In the genomic region with DNA sequence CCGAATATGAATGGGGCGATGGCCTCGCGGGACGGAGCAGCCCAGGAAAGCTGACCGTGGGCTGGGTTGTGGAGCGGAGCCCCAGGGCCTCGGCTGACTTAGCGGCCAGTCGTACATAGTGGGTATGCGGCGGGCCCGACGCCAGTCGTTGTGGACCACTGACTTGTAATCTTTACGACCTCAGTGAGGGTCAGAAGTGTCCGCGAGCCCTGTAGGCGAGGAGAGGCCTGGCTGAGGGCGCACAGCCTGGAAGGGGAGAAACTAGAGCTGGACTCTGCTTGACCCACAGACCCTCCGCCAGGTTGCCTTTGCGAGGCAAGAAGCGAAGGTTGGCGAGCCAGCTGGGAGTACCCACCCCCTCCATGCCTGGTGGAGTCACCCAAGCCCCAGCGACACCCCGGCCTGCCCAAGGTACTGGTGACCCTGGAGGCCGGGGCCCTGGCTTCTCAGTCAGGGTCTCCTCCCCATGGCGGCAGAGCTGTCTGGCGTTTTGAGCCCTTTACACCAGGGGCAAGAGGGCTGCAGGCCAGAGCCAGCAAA, we compare ENCODE assay signal across 1 cellular context.
TF ChIP-seq lines count a peak whose summit lies in the region.

No MANE protein-coding gene starts in this region.

TF ChIP-seq in SK-N-SH, 30 proteins besides CTCF, POLR2A, EP300 and RAD21:
- TF ChIP-seq, protein P1, sequence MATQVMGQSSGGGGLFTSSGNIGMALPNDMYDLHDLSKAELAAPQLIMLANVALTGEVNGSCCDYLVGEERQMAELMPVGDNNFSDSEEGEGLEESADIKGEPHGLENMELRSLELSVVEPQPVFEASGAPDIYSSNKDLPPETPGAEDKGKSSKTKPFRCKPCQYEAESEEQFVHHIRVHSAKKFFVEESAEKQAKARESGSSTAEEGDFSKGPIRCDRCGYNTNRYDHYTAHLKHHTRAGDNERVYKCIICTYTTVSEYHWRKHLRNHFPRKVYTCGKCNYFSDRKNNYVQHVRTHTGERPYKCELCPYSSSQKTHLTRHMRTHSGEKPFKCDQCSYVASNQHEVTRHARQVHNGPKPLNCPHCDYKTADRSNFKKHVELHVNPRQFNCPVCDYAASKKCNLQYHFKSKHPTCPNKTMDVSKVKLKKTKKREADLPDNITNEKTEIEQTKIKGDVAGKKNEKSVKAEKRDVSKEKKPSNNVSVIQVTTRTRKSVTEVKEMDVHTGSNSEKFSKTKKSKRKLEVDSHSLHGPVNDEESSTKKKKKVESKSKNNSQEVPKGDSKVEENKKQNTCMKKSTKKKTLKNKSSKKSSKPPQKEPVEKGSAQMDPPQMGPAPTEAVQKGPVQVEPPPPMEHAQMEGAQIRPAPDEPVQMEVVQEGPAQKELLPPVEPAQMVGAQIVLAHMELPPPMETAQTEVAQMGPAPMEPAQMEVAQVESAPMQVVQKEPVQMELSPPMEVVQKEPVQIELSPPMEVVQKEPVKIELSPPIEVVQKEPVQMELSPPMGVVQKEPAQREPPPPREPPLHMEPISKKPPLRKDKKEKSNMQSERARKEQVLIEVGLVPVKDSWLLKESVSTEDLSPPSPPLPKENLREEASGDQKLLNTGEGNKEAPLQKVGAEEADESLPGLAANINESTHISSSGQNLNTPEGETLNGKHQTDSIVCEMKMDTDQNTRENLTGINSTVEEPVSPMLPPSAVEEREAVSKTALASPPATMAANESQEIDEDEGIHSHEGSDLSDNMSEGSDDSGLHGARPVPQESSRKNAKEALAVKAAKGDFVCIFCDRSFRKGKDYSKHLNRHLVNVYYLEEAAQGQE (IDR thresholded peaks at IDR 0.05; ENCODE audit: low read depth, low read length), result no peak
- TF ChIP-seq, protein P2, sequence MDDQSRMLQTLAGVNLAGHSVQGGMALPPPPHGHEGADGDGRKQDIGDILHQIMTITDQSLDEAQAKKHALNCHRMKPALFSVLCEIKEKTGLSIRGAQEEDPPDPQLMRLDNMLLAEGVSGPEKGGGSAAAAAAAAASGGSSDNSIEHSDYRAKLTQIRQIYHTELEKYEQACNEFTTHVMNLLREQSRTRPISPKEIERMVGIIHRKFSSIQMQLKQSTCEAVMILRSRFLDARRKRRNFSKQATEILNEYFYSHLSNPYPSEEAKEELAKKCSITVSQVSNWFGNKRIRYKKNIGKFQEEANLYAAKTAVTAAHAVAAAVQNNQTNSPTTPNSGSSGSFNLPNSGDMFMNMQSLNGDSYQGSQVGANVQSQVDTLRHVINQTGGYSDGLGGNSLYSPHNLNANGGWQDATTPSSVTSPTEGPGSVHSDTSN (IDR thresholded peaks at IDR 0.05), result no peak
- no peak for TF ChIP-seq POLR2AphosphoS5 (IDR thresholded peaks at IDR 0.05; ENCODE audit: low read depth, low read length)
- no peak for TF ChIP-seq RXRA (IDR thresholded peaks at IDR 0.05; ENCODE audit: borderline replicate concordance, low read depth)
- TF ChIP-seq YY1 (IDR thresholded peaks at IDR 0.05; ENCODE audit: low read depth), result no peak
- no peak for TF ChIP-seq NFIC (IDR thresholded peaks at IDR 0.05; ENCODE audit: borderline replicate concordance)
- TF ChIP-seq SMC3 (IDR thresholded peaks at IDR 0.05; ENCODE audit: low read depth, low read length), result no peak
- TF ChIP-seq SIN3A (IDR thresholded peaks at IDR 0.05; ENCODE audit: borderline replicate concordance, low read depth, low read length), result no peak
- no peak for TF ChIP-seq EZH2phosphoT487 (IDR thresholded peaks at IDR 0.05; ENCODE audit: borderline replicate concordance, low read depth)
